In the genomic region with DNA sequence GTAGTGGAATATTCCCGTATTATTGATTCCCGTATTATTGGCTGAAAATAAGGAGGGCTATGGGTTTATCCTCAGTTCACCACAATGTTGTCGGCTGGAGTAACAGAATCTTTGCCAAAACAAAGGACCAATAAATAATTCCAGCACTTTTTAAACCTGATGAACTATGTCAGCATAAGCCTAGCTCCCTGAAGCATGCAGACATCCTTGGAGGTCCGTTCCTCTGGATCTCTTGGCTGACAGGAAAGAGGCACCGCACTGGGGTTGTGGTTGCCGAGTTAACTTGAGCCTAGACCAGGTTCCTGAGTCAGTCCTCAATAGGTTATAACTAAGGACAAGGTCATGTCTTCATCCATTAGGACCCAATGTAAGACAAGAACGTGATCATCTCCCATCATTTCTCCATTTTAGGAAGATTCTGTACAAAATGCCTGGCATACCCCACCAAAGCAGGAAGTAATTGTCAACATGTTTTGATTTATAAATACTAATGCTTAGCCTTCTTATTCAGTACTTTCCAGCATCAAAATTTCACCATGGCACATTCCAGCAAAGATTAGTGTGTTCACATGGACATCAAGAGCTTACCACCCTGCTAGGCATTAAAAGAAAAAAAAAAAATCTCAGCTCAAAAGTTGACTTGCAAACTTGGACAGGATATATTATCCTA, we compare ENCODE assay signal across 19 cellular contexts. TPM values are rescaled to one million over a fixed set of nuclear protein-coding genes. Genes with fewer than 3 reads are reported as not detected.
DNase-seq lines count a peak whose midpoint lies in the region; ATAC-seq and TF ChIP-seq lines count a peak whose summit lies in the region.
"Had no signal": no experiment of that assay in that cellular context is flagged by ENCODE, and none has a peak within 500 bp of the region (broad histone marks: within the 10 kb centered on the region; RNA-seq: fewer than 3 reads in every experiment).

No MANE protein-coding gene starts in this region.

- ATAC-seq in sciatic nerve: peak; percentile 69
- ATAC-seq: left colon, natural killer cell had no signal

- peaks cover 0 to 11% of the 10 kb centered on the region in 2 donors for H3K4me1 ChIP-seq in ascending aorta
- H3K4me1 ChIP-seq in cardiac muscle cell (ENCODE audit: low read depth): no peaks in the 10 kb centered on the region
- H3K4me1 ChIP-seq: Caco-2, spleen had no signal

- no peak for TF ChIP-seq CTCF in AG10803 (conservative IDR thresholded peaks at IDR 0.05; ENCODE audit: low read length)
- no peak for TF ChIP-seq CTCF in ascending aorta (IDR thresholded peaks at IDR 0.05)
- no peak for TF ChIP-seq CTCF in cardiac muscle cell (IDR thresholded peaks at IDR 0.05; ENCODE audit: low read depth, low read length)

- H3K27ac ChIP-seq in ascending aorta: peak overlapping the region; percentile 41 to 68
- H3K27ac ChIP-seq in cardiac muscle cell: peak overlapping the region; percentile 36
- H3K27ac ChIP-seq: RWPE1 had no signal

- H3K9me3 ChIP-seq in ascending aorta: no peaks in the 10 kb centered on the region
- H3K9me3 ChIP-seq in cardiac muscle cell (ENCODE audit: low read depth): no peaks in the 10 kb centered on the region
- H3K9me3 ChIP-seq: Caco-2, spleen, testis had no signal

- H3K4me3 ChIP-seq in AG10803 (ENCODE audit: low read length): no peak overlapping the region
- peak overlapping the region in 1 of 2 donors; percentile 3 for H3K4me3 ChIP-seq in ascending aorta
- no peak overlapping the region for H3K4me3 ChIP-seq in cardiac muscle cell
- H3K4me3 ChIP-seq: K562, spleen, testis had no signal

- intact Hi-C loops in ascending aorta (cut with DNase I): loop anchor here (2.0 to 5.0 kb wide), 2 partner anchors 35 to 44 kb away; a partner anchor contains a TSS
- intact Hi-C loops in sciatic nerve (cut with DNase I): no loop called here

- H3K27me3 ChIP-seq in ascending aorta (no peaks in the 10 kb centered on the region), cardiac muscle cell (no peaks in the 10 kb centered on the region)
- H3K27me3 ChIP-seq: spleen, testis had no signal

- H3K36me3 ChIP-seq in ascending aorta (peaks cover 0 to 4% of the 10 kb centered on the region in 2 donors), cardiac muscle cell (peaks cover 49% of the 10 kb centered on the region)
- H3K36me3 ChIP-seq: spleen had no signal

- DNase-seq in AG10803 (ENCODE audit: low read depth) (peak; percentile 85), ascending aorta (ENCODE audit: low spot score in 2 of 2) (peak in 1 of 2 donors; percentile 19), cardiac muscle cell (ENCODE audit: low read depth in 1 of 2, low spot score in 1 of 2) (peak in 1 of 2 donors; percentile 78), sciatic nerve (ENCODE audit: low spot score) (no peak), NCI-H2227 treated with DMSO at 0.1 percent for 48 hours (lab: John Stamatoyannopoulos, UW) (no peak), GM19238 (ENCODE audit: insufficient read length, low spot score) (no peak)
- no peak for DNase-seq in activated CD8-positive, alpha-beta memory T cell treated with anti-CD3 and anti-CD28 coated beads, Interleukin-2, amount 50 U/mL, for 48 hours
- no peak for DNase-seq in stimulated activated naive CD4-positive, alpha-beta T cell treated with Interleukin-2 at 50 U/mL for 16 hours (lab: John Stamatoyannopoulos, UW)
- DNase-seq: activated CD4-positive, alpha-beta T cell treated with anti-CD3 and anti-CD28 coated beads, Interleukin-2, amount 10 ng/mL, durations not matched to agents 7 days and 5 days; anterior cingulate cortex; Caco-2; left colon; natural killer cell; NCI-H187; NCI-H748 treated with DMSO at 0.1 percent for 48 hours; spleen; testis had no signal

RNA-seq across cellular contexts. Expression of a gene that starts 36.5 kb away (rescaled TPM):
- total RNA-seq in ascending aorta (12.2 TPM), cardiac muscle cell (275 and 538 TPM in 2 replicates), sciatic nerve (125 TPM)
- polyA plus RNA-seq in cardiac muscle cell: 179 and 341 TPM in 2 replicates

RNA-seq across cellular contexts. Expression of a gene that starts 43.0 kb away (rescaled TPM):
- total RNA-seq in ascending aorta (15.3 TPM), cardiac muscle cell (60.6 and 129 TPM in 2 replicates), sciatic nerve (110 TPM)
- 309 and 332 TPM in 2 replicates for polyA plus RNA-seq in cardiac muscle cell
